Comparison of ENCODE assay signal across 2 cellular contexts in genomic region chr3:66133853-66134445, GRCh38.
TF ChIP-seq lines count a peak whose summit lies in the region.

No MANE protein-coding gene starts in this region.

TF ChIP-seq in GM23338, 12 proteins besides CTCF, POLR2A, EP300 and RAD21 (continued from another document):
- TF ChIP-seq ZNF114 (CRISPR knock-in tag; IDR thresholded peaks at IDR 0.05) (no peak), ZNF331 (CRISPR knock-in tag; IDR thresholded peaks at IDR 0.05; ENCODE audit: low read depth) (no peak), ZNF462 (CRISPR knock-in tag; IDR thresholded peaks at IDR 0.05) (no peak), ETS1 (IDR thresholded peaks at IDR 0.05) (no peak), REST (IDR thresholded peaks at IDR 0.05; ENCODE audit: unreplicated experiment) (no peak), JUNB (IDR thresholded peaks at IDR 0.05; ENCODE audit: unreplicated experiment) (no peak), EZH2 (IDR thresholded peaks at IDR 0.05; ENCODE audit: low read depth, unreplicated experiment) (no peak), STAT1 (IDR thresholded peaks at IDR 0.05; ENCODE audit: unreplicated experiment) (no peak)
TF ChIP-seq in GM23338: peak in this region for 0.

TF ChIP-seq in endothelial cell of umbilical vein, 7 proteins besides CTCF, POLR2A, EP300 and RAD21 (continued from another document):
- TF ChIP-seq FOS (IDR thresholded peaks at IDR 0.05; ENCODE audit: borderline replicate concordance, insufficient read depth, low read length) (no peak), POLR2AphosphoS5 (IDR thresholded peaks at IDR 0.05; ENCODE audit: insufficient read depth, low read depth, low read length) (no peak), MAX (IDR thresholded peaks at IDR 0.05; ENCODE audit: insufficient read depth, insufficient read length) (no peak), EZH2 (IDR thresholded peaks at IDR 0.05; ENCODE audit: borderline replicate concordance, low read depth, low read length, severe bottlenecking) (no peak), JUN (IDR thresholded peaks at IDR 0.05; ENCODE audit: borderline replicate concordance, insufficient read depth, insufficient read length, low read depth) (peak; percentile 53), MYC (IDR thresholded peaks at IDR 0.05; ENCODE audit: low read depth, low read length) (no peak)
TF ChIP-seq in endothelial cell of umbilical vein: peak in this region for 2.
